ENCODE assay signal across 8 cellular contexts in the genomic region with DNA sequence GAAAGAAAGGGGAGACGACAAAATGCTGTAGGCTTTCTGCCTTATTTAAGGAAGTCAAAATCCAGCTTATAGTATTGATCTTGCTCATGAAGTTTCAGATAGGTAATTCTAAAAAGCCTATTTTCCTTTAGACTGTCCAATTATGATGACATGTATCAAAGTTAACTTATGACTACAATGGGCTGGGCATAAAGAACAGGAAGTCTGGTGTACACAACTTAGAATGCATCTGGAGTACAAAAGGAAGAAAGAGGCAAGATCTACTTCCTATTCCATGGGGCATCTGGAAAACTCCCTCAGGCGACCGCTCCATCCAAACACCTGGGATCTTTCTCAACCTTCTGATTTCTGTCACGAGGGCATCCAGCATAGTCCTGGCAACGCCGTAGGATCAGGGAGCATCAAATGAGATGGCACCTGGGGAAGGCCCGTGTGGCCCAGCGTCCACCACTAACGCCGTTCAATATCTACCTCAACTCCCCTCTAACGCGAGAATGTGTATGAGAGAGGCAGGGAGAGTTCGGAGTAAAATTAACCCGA. TPM values are rescaled to one million over a fixed set of nuclear protein-coding genes. Genes with fewer than 3 reads are reported as not detected.
DNase-seq lines count a peak whose midpoint lies in the region; ATAC-seq and TF ChIP-seq lines count a peak whose summit lies in the region.

No MANE protein-coding gene starts in this region.

- no peaks in the 10 kb centered on the region for H3K27me3 ChIP-seq in BJ (ENCODE audit: control insufficient read depth, insufficient read depth, low read length)
- no peaks in the 10 kb centered on the region for H3K27me3 ChIP-seq in right atrium auricular region

- no peaks in the 10 kb centered on the region for H3K9me3 Mint-ChIP-seq in activated CD8-positive, alpha-beta T cell treated with anti-CD3 and anti-CD28 coated beads for 36 hours

- intact Hi-C loops in activated CD8-positive, alpha-beta T cell treated with anti-CD3 and anti-CD28 coated beads for 36 hours (cut with micrococcal nuclease): loop anchor here (2.0 kb wide), 1 partner anchor 76 kb away; a partner anchor contains a TSS
- intact Hi-C loops in posterior vena cava (cut with DNase I): loop anchor here in 1 of 2 donors (5.0 kb wide), 1 partner anchor 887 kb away; no protein-coding TSS in a partner anchor

- H3K36me3 ChIP-seq in BJ (ENCODE audit: control insufficient read depth, insufficient read depth, low read length) (no peaks in the 10 kb centered on the region), right atrium auricular region (no peaks in the 10 kb centered on the region)

- peak overlapping the region; percentile 97 for H3K4me3 Mint-ChIP-seq in activated CD8-positive, alpha-beta T cell treated with anti-CD3 and anti-CD28 coated beads for 36 hours

- H3K36me3 Mint-ChIP-seq in activated CD8-positive, alpha-beta T cell treated with anti-CD3 and anti-CD28 coated beads for 36 hours (ENCODE audit: low read depth): peaks cover 54% of the 10 kb centered on the region

- peaks cover 0 to 18% of the 10 kb centered on the region in 2 donors for H3K4me1 ChIP-seq in right atrium auricular region

- H3K27ac ChIP-seq in right atrium auricular region: peak overlapping the region; percentile 7 to 31

- H3K27me3 Mint-ChIP-seq in activated CD8-positive, alpha-beta T cell treated with anti-CD3 and anti-CD28 coated beads for 36 hours: no peaks in the 10 kb centered on the region

- peak; percentile 13 for ATAC-seq in GM19035 (IDR thresholded peaks at IDR 0.05; ENCODE audit: unreplicated experiment)
- peak; percentile 2 for ATAC-seq in activated CD8-positive, alpha-beta T cell treated with anti-CD3 and anti-CD28 coated beads for 36 hours

- POLR2A ChIA-PET in BJ (lab: Charles Lee): no interaction called here
- POLR2A ChIA-PET in activated CD8-positive, alpha-beta T cell treated with anti-CD3 and anti-CD28 coated beads for 36 hours (lab: Charles Lee): interaction anchor here (0.7 kb wide), 1 partner anchor 107 kb away, joined by 4 read pairs; no protein-coding TSS in a partner anchor

- no peaks in the 10 kb centered on the region for H3K9me3 ChIP-seq in right atrium auricular region

- CTCF ChIA-PET in BJ (lab: Yijun Ruan, JAX): no interaction called here
- CTCF ChIA-PET in activated CD8-positive, alpha-beta T cell treated with anti-CD3 and anti-CD28 coated beads for 36 hours (lab: Charles Lee): interaction anchor here (0.6 kb wide), 1 partner anchor 478 kb away, joined by 3 read pairs; no protein-coding TSS in a partner anchor

- H3K4me3 ChIP-seq in BJ (ENCODE audit: low read depth, low read length): peak overlapping the region; percentile 53
- H3K4me3 ChIP-seq in right atrium auricular region: peak overlapping the region; percentile 46 to 60

- TF ChIP-seq CTCF in BJ (IDR thresholded peaks at IDR 0.05; ENCODE audit: insufficient read depth, low read depth, low read length) (no peak), right atrium auricular region (IDR thresholded peaks at IDR 0.05) (no peak)
- TF ChIP-seq CTCF in activated CD8-positive, alpha-beta T cell treated with anti-CD3 and anti-CD28 coated beads for 36 hours (IDR thresholded peaks at IDR 0.05): no peak

- H3K27ac Mint-ChIP-seq in activated CD8-positive, alpha-beta T cell treated with anti-CD3 and anti-CD28 coated beads for 36 hours: peak overlapping the region; percentile 93

- no peak for DNase-seq in BJ (ENCODE audit: low read depth)
- peak; percentile 14 for DNase-seq in HPDE6-E6E7 (ENCODE audit: extremely low spot score)
- no peak for DNase-seq in activated CD8-positive, alpha-beta T cell treated with anti-CD3 and anti-CD28 coated beads for 36 hours
- no peak for DNase-seq in right atrium auricular region (ENCODE audit: low spot score)
- peak; percentile 14 for DNase-seq in stimulated activated naive CD4-positive, alpha-beta T cell treated with Interleukin-2 at 50 U/mL for 16 hours (lab: John Stamatoyannopoulos, UW)
- DNase-seq in posterior vena cava (ENCODE audit: low spot score): no peak
- DNase-seq in stimulated activated CD4-positive, alpha-beta T cell treated with anti-CD3 and anti-CD28 coated beads, Interleukin-4, amount 100 ng/mL, for 4 hours: no peak

- peaks cover 61% of the 10 kb centered on the region for H3K4me1 Mint-ChIP-seq in activated CD8-positive, alpha-beta T cell treated with anti-CD3 and anti-CD28 coated beads for 36 hours (ENCODE audit: low read depth)

RNA-seq across cellular contexts. Expression of a gene that starts 0.5 kb away (rescaled TPM):
- 2.8 and 4.0 TPM in 2 replicates for polyA plus RNA-seq in BJ (2011; rRNA removed)
- polyA minus RNA-seq in BJ (2011; rRNA and poly(A)+ RNA removed): 1.4 TPM in 2 replicates
- 10 to 100 TPM in 1 of 2 experiments, 1 to 10 TPM in 1; 9.0 to 10.6 TPM for total RNA-seq in activated CD8-positive, alpha-beta T cell treated with anti-CD3 and anti-CD28 coated beads for 36 hours
- total RNA-seq in right atrium auricular region (1 to 10 TPM; 1.1 to 1.7 TPM), posterior vena cava (1 to 10 TPM; 1.4 TPM)

RNA-seq across cellular contexts. Expression of a gene that starts 31.5 kb away (rescaled TPM):
- polyA plus RNA-seq in BJ (2011; rRNA removed): not detected in 2 replicates
- not detected in 2 replicates for polyA minus RNA-seq in BJ (2011; rRNA and poly(A)+ RNA removed)
- not detected for total RNA-seq in activated CD8-positive, alpha-beta T cell treated with anti-CD3 and anti-CD28 coated beads for 36 hours
- total RNA-seq in right atrium auricular region: not detected
- not detected for total RNA-seq in posterior vena cava

RNA-seq across cellular contexts. Expression of a gene that starts 33.2 kb away (rescaled TPM):
- 0.64 and 0.85 TPM in 2 replicates for polyA plus RNA-seq in BJ (2011; rRNA removed)
- polyA minus RNA-seq in BJ (2011; rRNA and poly(A)+ RNA removed): 0.28 and 0.82 TPM in 2 replicates
- total RNA-seq in activated CD8-positive, alpha-beta T cell treated with anti-CD3 and anti-CD28 coated beads for 36 hours: 1 to 10 TPM; 1.3 to 1.5 TPM
- total RNA-seq in right atrium auricular region (under 1 TPM in 1 of 2 donors, not detected in 1; 0.31 TPM), posterior vena cava (under 1 TPM; 0.48 to 0.51 TPM)

Comparison
In these comparisons a context has a peak if more than half of its experiments do, and no peak if none do; other contexts are left out.
1. DNase-seq: peak in HPDE6-E6E7 (single experiment) and stimulated activated naive CD4-positive, alpha-beta T cell treated with Interleukin-2 at 50 U/mL for 16 hours (single experiment); none in BJ (single experiment), activated CD8-positive, alpha-beta T cell treated with anti-CD3 and anti-CD28 coated beads for 36 hours (single experiment), right atrium auricular region (single experiment), posterior vena cava (single experiment) and stimulated activated CD4-positive, alpha-beta T cell treated with anti-CD3 and anti-CD28 coated beads, Interleukin-4, amount 100 ng/mL, for 4 hours (0 of 2).